In the genomic region with DNA sequence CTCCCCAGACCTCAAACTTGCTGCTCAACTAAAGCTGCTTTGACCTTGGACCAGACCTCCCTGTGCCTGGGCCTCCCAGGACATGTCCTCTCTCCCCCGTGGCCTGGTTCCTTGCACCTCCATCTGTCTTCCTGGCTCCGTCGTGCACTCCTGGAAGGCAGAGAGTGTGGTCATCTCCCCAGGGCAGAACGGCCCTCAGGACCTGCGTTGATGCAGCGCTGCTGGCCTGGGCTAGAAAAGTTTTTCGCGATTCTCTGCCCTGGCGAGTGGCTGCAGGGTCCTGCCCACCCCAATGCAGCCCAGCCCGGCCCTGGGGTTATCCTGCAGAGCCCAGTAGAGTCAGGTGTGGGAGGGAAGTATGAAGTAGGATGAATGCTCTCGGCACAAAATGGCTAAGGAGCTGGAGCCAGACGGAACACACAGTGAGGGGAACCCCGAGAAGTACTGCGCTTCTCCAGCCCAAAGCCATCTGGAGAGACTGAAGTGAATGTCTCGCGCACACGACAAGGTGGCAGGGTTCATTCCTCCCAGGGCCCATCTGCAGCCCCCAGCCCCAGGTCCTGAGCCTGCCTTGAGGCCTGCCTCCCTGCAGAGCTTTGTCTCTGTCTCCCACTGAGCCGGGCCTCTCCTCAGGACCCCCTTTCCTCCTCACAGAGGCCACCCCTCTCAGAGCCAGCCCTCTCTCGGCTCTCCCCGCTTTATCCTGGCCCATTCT, we compare ENCODE assay signal across 14 cellular contexts. TPM values are rescaled to one million over a fixed set of nuclear protein-coding genes. Genes with fewer than 3 reads are reported as not detected.
A peak's percentile ranks its signal among the peaks of the same experiment; 100 is the strongest.
DNase-seq lines count a peak whose midpoint lies in the region; ATAC-seq and TF ChIP-seq lines count a peak whose summit lies in the region.
"Had no signal": no experiment of that assay in that cellular context is flagged by ENCODE, and none has a peak within 500 bp of the region (broad histone marks: within the 10 kb centered on the region; RNA-seq: fewer than 3 reads in every experiment).

No MANE protein-coding gene starts in this region.

- no peak for TF ChIP-seq EP300 in upper lobe of left lung (IDR thresholded peaks at IDR 0.05)

- no peaks in the 10 kb centered on the region for H3K36me3 Mint-ChIP-seq in activated CD8-positive, alpha-beta T cell treated with anti-CD3 and anti-CD28 coated beads for 36 hours (ENCODE audit: low read depth)
- H3K36me3 Mint-ChIP-seq: activated naive CD4-positive, alpha-beta T cell treated with anti-CD3 and anti-CD28 coated beads, Interleukin-2, amount 50 U/mL, for 72 hours had no signal

- no peak for ATAC-seq in left ventricle myocardium superior
- no peak for ATAC-seq in psoas muscle
- ATAC-seq in upper lobe of left lung (ENCODE audit: low FRiP score in 2 of 2), result no peak
- ATAC-seq in activated CD8-positive, alpha-beta T cell treated with anti-CD3 and anti-CD28 coated beads for 36 hours, result no peak
- no peak for ATAC-seq in HG02759 (IDR thresholded peaks at IDR 0.05; ENCODE audit: unreplicated experiment)
- ATAC-seq: activated CD4-positive, CD25-positive, alpha-beta regulatory T cell treated with anti-CD3 and anti-CD28 coated beads, Interleukin-2, amount 50 U/mL, for 24 hours; activated naive CD4-positive, alpha-beta T cell treated with anti-CD3 and anti-CD28 coated beads, Interleukin-2, amount 50 U/mL, for 72 hours; esophagus mucosa; GM12878 had no signal

- H3K4me3 ChIP-seq in psoas muscle (no peak overlapping the region), upper lobe of left lung (no peak overlapping the region)
- H3K4me3 ChIP-seq: colonic mucosa, GM12878 had no signal

- POLR2A ChIA-PET in activated CD8-positive, alpha-beta T cell treated with anti-CD3 and anti-CD28 coated beads for 36 hours (lab: Charles Lee), result interaction anchor here (0.6 kb wide), 1 partner anchor 160 kb away, joined by 4 read pairs; no protein-coding TSS in a partner anchor

- no peaks in the 10 kb centered on the region for H3K9me3 Mint-ChIP-seq in activated CD8-positive, alpha-beta T cell treated with anti-CD3 and anti-CD28 coated beads for 36 hours
- H3K9me3 Mint-ChIP-seq: activated naive CD4-positive, alpha-beta T cell treated with anti-CD3 and anti-CD28 coated beads, Interleukin-2, amount 50 U/mL, for 72 hours had no signal

- WGBS in psoas muscle, 3 donors, result 68 to 77% (median 69%) methylated on average over 19 to 20 of the region's 20 CpGs
- 88 to 89% methylated on average over 20 of the region's 20 CpGs for WGBS in upper lobe of left lung, 2 donors

- H3K27me3 Mint-ChIP-seq in activated CD8-positive, alpha-beta T cell treated with anti-CD3 and anti-CD28 coated beads for 36 hours, result peaks cover 5% of the 10 kb centered on the region

- no peaks in the 10 kb centered on the region for H3K4me1 Mint-ChIP-seq in activated CD8-positive, alpha-beta T cell treated with anti-CD3 and anti-CD28 coated beads for 36 hours (ENCODE audit: low read depth)

- H3K4me1 ChIP-seq in psoas muscle, result peaks cover 42% of the 10 kb centered on the region
- peaks cover 34 to 60% (median 44%) of the 10 kb centered on the region in 4 donors for H3K4me1 ChIP-seq in upper lobe of left lung
- H3K4me1 ChIP-seq: colonic mucosa had no signal

- H3K36me3 ChIP-seq in psoas muscle (ENCODE audit: insufficient read depth in 1 of 2, low read depth in 1 of 2) (no peaks in the 10 kb centered on the region), upper lobe of left lung (peaks cover 0 to 12% (median 0%) of the 10 kb centered on the region in 4 donors)
- H3K36me3 ChIP-seq: colonic mucosa had no signal

- H3K27me3 ChIP-seq in psoas muscle (ENCODE audit: insufficient read depth in 3 of 3, low read length in 2 of 3) (no peaks in the 10 kb centered on the region), upper lobe of left lung (no peaks in the 10 kb centered on the region)
- H3K27me3 ChIP-seq: colonic mucosa had no signal

- H3K9me3 ChIP-seq in psoas muscle (no peaks in the 10 kb centered on the region), upper lobe of left lung (no peaks in the 10 kb centered on the region)
- H3K9me3 ChIP-seq: colonic mucosa had no signal

- no peak for TF ChIP-seq POLR2A in upper lobe of left lung (IDR thresholded peaks at IDR 0.05)

- no peak for TF ChIP-seq CTCF in psoas muscle (IDR thresholded peaks at IDR 0.05)
- TF ChIP-seq CTCF in upper lobe of left lung (IDR thresholded peaks at IDR 0.05), result no peak
- TF ChIP-seq CTCF in activated CD8-positive, alpha-beta T cell treated with anti-CD3 and anti-CD28 coated beads for 36 hours (IDR thresholded peaks at IDR 0.05), result no peak

- no peak overlapping the region for H3K27ac Mint-ChIP-seq in activated CD8-positive, alpha-beta T cell treated with anti-CD3 and anti-CD28 coated beads for 36 hours

- DNase-seq in cerebellar cortex (ENCODE audit: low spot score), result peak; percentile 41
- peak; percentile 28 for DNase-seq in left ventricle myocardium superior
- DNase-seq in psoas muscle, result no peak
- peak in 1 of 2 donors; percentile 52 for DNase-seq in upper lobe of left lung
- no peak for DNase-seq in NCI-H2171 treated with DMSO at 0.1 percent for 48 hours (lab: John Stamatoyannopoulos, UW)
- DNase-seq in activated CD8-positive, alpha-beta T cell treated with anti-CD3 and anti-CD28 coated beads for 36 hours, result no peak
- DNase-seq: colonic mucosa, NCI-H187 treated with DMSO at 0.1 percent for 48 hours, small intestine had no signal

- peak overlapping the region; percentile 38 for H3K27ac ChIP-seq in psoas muscle
- peak overlapping the region in 3 of 4 donors; percentile 59 to 74 (median 71) for H3K27ac ChIP-seq in upper lobe of left lung
- H3K27ac ChIP-seq: colonic mucosa had no signal

- H3K4me3 Mint-ChIP-seq in activated CD8-positive, alpha-beta T cell treated with anti-CD3 and anti-CD28 coated beads for 36 hours, result no peak overlapping the region

- CTCF ChIA-PET in activated CD8-positive, alpha-beta T cell treated with anti-CD3 and anti-CD28 coated beads for 36 hours (lab: Charles Lee), result interaction anchor here (1.2 to 1.9 kb wide), 3 partner anchors 18 to 67 kb away, joined by 4 to 5 read pairs (median 4); no protein-coding TSS in a partner anchor

- intact Hi-C loops in left ventricle myocardium superior (cut with micrococcal nuclease) (no loop called here), psoas muscle (cut with DNase I) (loop anchor here in 1 of 2 donors (5.0 kb wide), 1 partner anchor 43 kb away; a partner anchor contains a TSS)
- intact Hi-C loops in activated CD8-positive, alpha-beta T cell treated with anti-CD3 and anti-CD28 coated beads for 36 hours (cut with micrococcal nuclease), result no loop called here

RNA-seq across cellular contexts. Expression of a gene that starts 41.7 kb away (rescaled TPM):
- total RNA-seq in left ventricle myocardium superior (29.6 TPM), psoas muscle (10 to 100 TPM; 22.0 to 82.1 (median 57.3) TPM), upper lobe of left lung (100 to 1,000 TPM in 2 of 6 donors, 10 to 100 TPM in 4; 60.2 to 121 (median 85.1) TPM)
- 10 to 100 TPM; 48.7 to 77.2 (median 59.4) TPM for polyA plus RNA-seq in psoas muscle
- total RNA-seq in activated CD8-positive, alpha-beta T cell treated with anti-CD3 and anti-CD28 coated beads for 36 hours, result not detected
- total RNA-seq: activated naive CD4-positive, alpha-beta T cell treated with anti-CD3 and anti-CD28 coated beads, Interleukin-2, amount 50 U/mL, for 72 hours; GM12878 had no signal

Comparison
In these comparisons a context has a peak if more than half of its experiments do, and no peak if none do; other contexts are left out.
1. DNase-seq: peak in cerebellar cortex (single experiment) and left ventricle myocardium superior (single experiment); none in psoas muscle (0 of 2), NCI-H2171 treated with DMSO at 0.1 percent for 48 hours (single experiment) and activated CD8-positive, alpha-beta T cell treated with anti-CD3 and anti-CD28 coated beads for 36 hours (single experiment).
2. RNA of a gene that starts 41.7 kb away (total RNA-seq): 60.2 to 121 TPM in upper lobe of left lung, 22.0 to 82.1 TPM in psoas muscle and 29.6 TPM in left ventricle myocardium superior (single experiment); not detected in activated CD8-positive, alpha-beta T cell treated with anti-CD3 and anti-CD28 coated beads for 36 hours; every median in the first group is over 10 times any median in the second.